Comparison of ENCODE assay signal across 20 cellular contexts in the genomic region with DNA sequence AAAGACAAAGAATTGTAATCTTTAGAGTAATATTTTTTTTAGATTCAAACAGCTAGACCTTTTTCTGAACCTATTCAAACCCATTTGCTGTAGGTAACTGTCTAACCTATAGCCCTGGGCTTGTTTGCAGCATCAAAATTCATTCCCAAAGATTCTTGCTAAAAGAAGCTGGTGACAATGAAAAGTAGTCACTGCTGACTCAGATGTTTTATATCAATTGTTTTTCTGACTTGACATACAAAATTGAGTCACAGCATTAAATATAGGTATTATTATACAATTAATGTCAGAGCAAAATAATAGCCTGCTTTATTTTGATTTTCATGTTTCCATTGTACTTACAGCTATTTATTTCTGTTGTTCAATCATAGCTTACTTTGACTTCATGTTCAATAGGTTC.
DNase-seq lines count a peak whose midpoint lies in the region; ATAC-seq, FAIRE-seq and TF ChIP-seq lines count a peak whose summit lies in the region.
"Had no signal": no experiment of that assay in that cellular context is flagged by ENCODE, and none has a peak within 500 bp of the region (broad histone marks: within the 10 kb centered on the region; RNA-seq: fewer than 3 reads in every experiment).

No MANE protein-coding gene starts in this region.

- ATAC-seq in HepG2 = no peak
- no peak for ATAC-seq in right lobe of liver
- no peak for ATAC-seq in RWPE2 (ENCODE audit: low read depth)
- ATAC-seq in foreskin keratinocyte = no peak

- BruUV-seq in HepG2 (replicated peaks; lab: Mats Ljungman, UMichigan) = no TSS peak

- H3K4me3 ChIP-seq in HepG2 (replicated peaks in 1 of 3; ENCODE audit: insufficient read depth in 1 of 3, low read depth in 2 of 3, low read length in 3 of 3) (no peak overlapping the region), right lobe of liver (no peak overlapping the region), RWPE2 (ENCODE audit: severe bottlenecking) (no peak overlapping the region)
- H3K4me3 ChIP-seq: GM23248, HAP-1 had no signal

- H3K9me3 ChIP-seq in HepG2 (ENCODE audit: low read length) (no peaks in the 10 kb centered on the region), right lobe of liver (no peaks in the 10 kb centered on the region), RWPE2 (ENCODE audit: severe bottlenecking) (no peaks in the 10 kb centered on the region)
- H3K9me3 ChIP-seq: BE2C, HAP-1 had no signal

- no peaks in the 10 kb centered on the region for H3K79me2 ChIP-seq in HepG2 (ENCODE audit: insufficient read depth, low read length)

- TF ChIP-seq POLR2A in HepG2 (IDR thresholded peaks at IDR 0.05; ENCODE audit: insufficient read depth in 1 of 2, low read depth in 2 of 2, low read length in 2 of 2) = no peak
- no peak for TF ChIP-seq POLR2A in right lobe of liver (IDR thresholded peaks at IDR 0.05)

- FAIRE-seq in HepG2 (lab: Jason Lieb, UNC) = no peak
- FAIRE-seq: A204.1, D721Med, G401.6, GM12891, GM19239 had no signal

- POLR2A ChIA-PET in HepG2 (lab: Yijun Ruan, JAX) = no interaction called here

- in situ Hi-C loops in HepG2 (cut with HindIII; ENCODE audit: extremely low pct_ligation_motif_present, low pct_unique_long_range_greater_than_20kb) = no loop called here

- DNase-seq in HepG2 (ENCODE audit: low spot score) = no peak
- no peak for DNase-seq in right lobe of liver
- DNase-seq in RWPE2 (ENCODE audit: low spot score) = no peak
- DNase-seq in foreskin keratinocyte = no peak
- no peak for DNase-seq in activated effector memory CD4-positive, alpha-beta T cell treated with Interleukin-2 at 50 U/mL for 16 hours
- DNase-seq in 8988T = no peak
- DNase-seq in NCI-H748 (lab: John Stamatoyannopoulos, UW; ENCODE audit: unreplicated experiment) = no peak
- DNase-seq: ACHN; BE2C; C1 segment of cervical spinal cord; CD4-positive, CD25-positive, alpha-beta regulatory T cell; CD8-positive, alpha-beta memory T cell; COR-L47 had no signal

- no peak overlapping the region for H3K4me2 ChIP-seq in HepG2 (ENCODE audit: low read depth, low read length)

- no peak for TF ChIP-seq RAD21 in HepG2 (CRISPR knock-in tag; IDR thresholded peaks at IDR 0.05)

- TF ChIP-seq EP300 in HepG2 (IDR thresholded peaks at IDR 0.05; ENCODE audit: low read depth in 2 of 2, low read length in 2 of 2) (no peak), HepG2 (CRISPR knock-in tag; IDR thresholded peaks at IDR 0.05; ENCODE audit: borderline replicate concordance) (no peak)

- no peak overlapping the region for H2AFZ ChIP-seq in HepG2 (ENCODE audit: low read length)
- H2AFZ ChIP-seq: GM23248 had no signal

- no peaks in the 10 kb centered on the region for H3K27me3 ChIP-seq in HepG2 (ENCODE audit: control insufficient read depth in 1 of 2, insufficient read depth in 2 of 2, low read length in 2 of 2)
- H3K27me3 ChIP-seq in right lobe of liver = no peaks in the 10 kb centered on the region
- no peaks in the 10 kb centered on the region for H3K27me3 ChIP-seq in RWPE2 (ENCODE audit: insufficient read depth, poor library complexity, severe bottlenecking)
- no peaks in the 10 kb centered on the region for H3K27me3 ChIP-seq in foreskin keratinocyte
- H3K27me3 ChIP-seq: BE2C had no signal

- no peak overlapping the region for H3K9ac ChIP-seq in HepG2 (ENCODE audit: insufficient read depth, low read depth, low read length)
- H3K9ac ChIP-seq: GM23248 had no signal

- H3K36me3 ChIP-seq in HepG2 (replicated peaks in 1 of 2; ENCODE audit: control insufficient read depth in 1 of 2, insufficient read depth in 2 of 2, low read length in 2 of 2) = no peaks in the 10 kb centered on the region
- no peaks in the 10 kb centered on the region for H3K36me3 ChIP-seq in right lobe of liver
- H3K36me3 ChIP-seq in RWPE2 (ENCODE audit: low read depth) = no peaks in the 10 kb centered on the region
- H3K36me3 ChIP-seq: BE2C, HAP-1 had no signal

- no peak for TF ChIP-seq CTCF in HepG2 (CRISPR knock-in tag; IDR thresholded peaks at IDR 0.05)
- no peak for TF ChIP-seq CTCF in right lobe of liver (IDR thresholded peaks at IDR 0.05)
- no peak for TF ChIP-seq CTCF in RWPE2 (IDR thresholded peaks at IDR 0.05; ENCODE audit: poor library complexity, severe bottlenecking)
- no peak for TF ChIP-seq CTCF in foreskin keratinocyte (conservative IDR thresholded peaks at IDR 0.05)

- intact Hi-C loops in HepG2 (cut with micrococcal nuclease; ENCODE audit: unreplicated experiment) (no loop called here), right lobe of liver (cut with DNase I) (no loop called here)

- H4K20me1 ChIP-seq in HepG2 (ENCODE audit: insufficient read depth, low read length) = no peaks in the 10 kb centered on the region

- CTCF ChIA-PET in HepG2 (lab: Yijun Ruan, JAX; ENCODE audit: low intra/inter-chr PET ratio, low total read pairs) = no interaction called here

- H3K27ac ChIP-seq in HepG2 (ENCODE audit: extremely low read length, insufficient read depth, low read length) (no peak overlapping the region), right lobe of liver (no peak overlapping the region), RWPE2 (ENCODE audit: poor library complexity, severe bottlenecking) (peak overlapping the region; percentile 27), foreskin keratinocyte (peak overlapping the region; percentile 35)
- H3K27ac ChIP-seq: GM23248 had no signal

- H3K4me1 ChIP-seq in HepG2 (ENCODE audit: insufficient read depth, low read length) (no peaks in the 10 kb centered on the region), right lobe of liver (no peaks in the 10 kb centered on the region), RWPE2 (ENCODE audit: insufficient read depth, poor library complexity, severe bottlenecking) (peaks cover 13% of the 10 kb centered on the region), foreskin keratinocyte (peaks cover 18% of the 10 kb centered on the region)
- H3K4me1 ChIP-seq: BE2C had no signal

TF ChIP-seq in HepG2, 621 proteins besides CTCF, POLR2A, EP300 and RAD21:
- no peak for TF ChIP-seq ZNF513 (CRISPR knock-in tag; conservative IDR thresholded peaks at IDR 0.05)
- peak; percentile 53; the same call in 1 of the 2 replicates for TF ChIP-seq MAFF (IDR thresholded peaks at IDR 0.05; ENCODE audit: low read depth, low read length)
- no peak for TF ChIP-seq DBP (CRISPR knock-in tag; IDR thresholded peaks at IDR 0.05; ENCODE audit: not compliant biosample characterization)
- peak; percentile 19 to 60; a peak in 3 of 4 replicates for TF ChIP-seq MAFK (conservative IDR thresholded peaks at IDR 0.05 in 1 of 2, IDR thresholded peaks at IDR 0.05 in 1 of 2; ENCODE audit: low read length in 2 of 2)
- TF ChIP-seq ZNF776 (CRISPR knock-in tag; IDR thresholded peaks at IDR 0.05) = no peak
- no peak for TF ChIP-seq THAP11 (CRISPR knock-in tag; IDR thresholded peaks at IDR 0.05)
- TF ChIP-seq PLSCR1 (CRISPR knock-in tag; IDR thresholded peaks at IDR 0.05; ENCODE audit: borderline replicate concordance) = no peak

Comparison
In these comparisons a context has a peak if more than half of its experiments do, and no peak if none do; other contexts are left out.
1. H3K27ac ChIP-seq: peak in RWPE2 (single experiment) and foreskin keratinocyte (single experiment); none in HepG2 (single experiment) and right lobe of liver (0 of 3).